In genomic region chr7:64610997-64611396, GRCh38 we compare ENCODE assay signal across 36 cellular contexts.
"Had no signal": no experiment of that assay in that cellular context is flagged by ENCODE, and none has a peak within 500 bp of the region (broad histone marks: within the 10 kb centered on the region; RNA-seq: fewer than 3 reads in every experiment).

No MANE protein-coding gene starts in this region.

- H3K27ac Mint-ChIP-seq: activated CD4-positive, alpha-beta memory T cell treated with anti-CD3 and anti-CD28 coated beads, Interleukin-2, amount 10 ng/mL, durations not matched to agents 7 days and 5 days; activated CD4-positive, alpha-beta T cell treated with anti-CD3 and anti-CD28 coated beads for 36 hours; activated CD4-positive, alpha-beta T cell treated with anti-CD3 and anti-CD28 coated beads, Interleukin-2, amount 10 ng/mL, durations not matched to agents 7 days and 5 days; activated CD8-positive, alpha-beta memory T cell treated with anti-CD3 and anti-CD28 coated beads, Interleukin-2, amount 10 ng/mL, durations not matched to agents 7 days and 5 days; activated CD8-positive, alpha-beta T cell treated with anti-CD3 and anti-CD28 coated beads, Interleukin-2, amount 10 ng/mL, durations not matched to agents 7 days and 5 days; activated naive CD4-positive, alpha-beta T cell treated with anti-CD3 and anti-CD28 coated beads for 36 hours; activated naive CD4-positive, alpha-beta T cell treated with anti-CD3 and anti-CD28 coated beads, Interleukin-2, amount 50 U/mL, for 72 hours; activated naive CD8-positive, alpha-beta T cell treated with anti-CD3 and anti-CD28 coated beads for 36 hours; activated T-cell treated with anti-CD3 and anti-CD28 coated beads, Interleukin-2, amount 50 U/mL, for 24 hours; brain; T-helper 1 cell treated with Interleukin-12 subunit alpha and Interleukin-12 subunit beta and Interleukin-4 antibody, amounts not matched to agents 30 μg/mL and 1 μg/mL, for 36 hours; T-helper 2 cell treated with Interferon-gamma antibody and Interleukin-4, amounts not matched to agents 5 μg/mL and 100 μg/mL, for 36 hours; WTC11 had no signal

- H3K4me3 Mint-ChIP-seq: activated CD4-positive, alpha-beta memory T cell treated with anti-CD3 and anti-CD28 coated beads, Interleukin-2, amount 10 ng/mL, durations not matched to agents 7 days and 5 days; activated CD4-positive, alpha-beta T cell treated with anti-CD3 and anti-CD28 coated beads for 36 hours; activated CD4-positive, alpha-beta T cell treated with anti-CD3 and anti-CD28 coated beads, Interleukin-2, amount 10 ng/mL, durations not matched to agents 7 days and 5 days; activated CD8-positive, alpha-beta memory T cell treated with anti-CD3 and anti-CD28 coated beads, Interleukin-2, amount 10 ng/mL, durations not matched to agents 7 days and 5 days; activated CD8-positive, alpha-beta T cell treated with anti-CD3 and anti-CD28 coated beads, Interleukin-2, amount 10 ng/mL, durations not matched to agents 7 days and 5 days; activated naive CD4-positive, alpha-beta T cell treated with anti-CD3 and anti-CD28 coated beads for 36 hours; activated naive CD8-positive, alpha-beta T cell treated with anti-CD3 and anti-CD28 coated beads for 36 hours; activated T-cell treated with anti-CD3 and anti-CD28 coated beads, Interleukin-2, amount 50 U/mL, for 24 hours; brain; central memory CD8-positive, alpha-beta T cell; T-helper 1 cell treated with Interleukin-12 subunit alpha and Interleukin-12 subunit beta and Interleukin-4 antibody, amounts not matched to agents 30 μg/mL and 1 μg/mL, for 36 hours; T-helper 2 cell treated with Interferon-gamma antibody and Interleukin-4, amounts not matched to agents 5 μg/mL and 100 μg/mL, for 36 hours; WTC11 had no signal

- ATAC-seq: activated CD4-positive, alpha-beta T cell treated with anti-CD3 and anti-CD28 coated beads for 36 hours; activated CD4-positive, CD25-positive, alpha-beta regulatory T cell treated with anti-CD3 and anti-CD28 coated beads, Interleukin-2, amount 50 U/mL, for 24 hours; activated CD8-positive, alpha-beta memory T cell treated with anti-CD3 and anti-CD28 coated beads, Interleukin-2, amount 10 ng/mL, durations not matched to agents 7 days and 5 days; activated CD8-positive, alpha-beta T cell treated with anti-CD3 and anti-CD28 coated beads, Interleukin-2, amount 10 ng/mL, durations not matched to agents 7 days and 5 days; activated naive CD4-positive, alpha-beta T cell treated with anti-CD3 and anti-CD28 coated beads, Interleukin-2, amount 50 U/mL, for 72 hours; WTC11 had no signal

- H3K9me3 ChIP-seq: ascending aorta had no signal

- H3K4me1 ChIP-seq: ascending aorta had no signal

- H3K9me3 Mint-ChIP-seq: activated naive CD4-positive, alpha-beta T cell treated with anti-CD3 and anti-CD28 coated beads for 36 hours; activated naive CD4-positive, alpha-beta T cell treated with anti-CD3 and anti-CD28 coated beads, Interleukin-2, amount 50 U/mL, for 72 hours; activated T-cell treated with anti-CD3 and anti-CD28 coated beads, Interleukin-2, amount 50 U/mL, for 24 hours; central memory CD8-positive, alpha-beta T cell had no signal

- H3K27me3 ChIP-seq: ascending aorta, cardiac muscle cell had no signal

- H3K4me1 Mint-ChIP-seq: activated CD4-positive, alpha-beta memory T cell treated with anti-CD3 and anti-CD28 coated beads, Interleukin-2, amount 10 ng/mL, durations not matched to agents 7 days and 5 days; activated CD4-positive, alpha-beta T cell treated with anti-CD3 and anti-CD28 coated beads for 36 hours; activated CD4-positive, alpha-beta T cell treated with anti-CD3 and anti-CD28 coated beads, Interleukin-2, amount 10 ng/mL, durations not matched to agents 7 days and 5 days; activated CD8-positive, alpha-beta memory T cell treated with anti-CD3 and anti-CD28 coated beads, Interleukin-2, amount 10 ng/mL, durations not matched to agents 7 days and 5 days; activated naive CD8-positive, alpha-beta T cell treated with anti-CD3 and anti-CD28 coated beads for 36 hours; brain; central memory CD8-positive, alpha-beta T cell; WTC11 had no signal

- H3K27ac ChIP-seq: ascending aorta, cardiac muscle cell, WERI-Rb-1 had no signal

- H3K36me3 ChIP-seq: ascending aorta, cardiac muscle cell, WERI-Rb-1 had no signal

- H3K27me3 Mint-ChIP-seq: activated CD4-positive, alpha-beta memory T cell treated with anti-CD3 and anti-CD28 coated beads, Interleukin-2, amount 10 ng/mL, durations not matched to agents 7 days and 5 days; activated CD4-positive, alpha-beta T cell treated with anti-CD3 and anti-CD28 coated beads for 36 hours; activated CD4-positive, alpha-beta T cell treated with anti-CD3 and anti-CD28 coated beads, Interleukin-2, amount 10 ng/mL, durations not matched to agents 7 days and 5 days; activated CD8-positive, alpha-beta memory T cell treated with anti-CD3 and anti-CD28 coated beads, Interleukin-2, amount 10 ng/mL, durations not matched to agents 7 days and 5 days; activated naive CD8-positive, alpha-beta T cell treated with anti-CD3 and anti-CD28 coated beads for 36 hours; activated T-cell treated with anti-CD3 and anti-CD28 coated beads, Interleukin-2, amount 50 U/mL, for 24 hours; central memory CD8-positive, alpha-beta T cell had no signal

- H3K4me3 ChIP-seq: ascending aorta, cardiac muscle cell had no signal

- FAIRE-seq: bronchial epithelial cell had no signal

- H3K36me3 Mint-ChIP-seq: activated CD8-positive, alpha-beta memory T cell treated with anti-CD3 and anti-CD28 coated beads, Interleukin-2, amount 10 ng/mL, durations not matched to agents 7 days and 5 days; activated naive CD4-positive, alpha-beta T cell treated with anti-CD3 and anti-CD28 coated beads, Interleukin-2, amount 50 U/mL, for 72 hours; activated naive CD8-positive, alpha-beta T cell treated with anti-CD3 and anti-CD28 coated beads for 36 hours; brain had no signal

- DNase-seq: activated CD4-positive, alpha-beta memory T cell treated with anti-CD3 and anti-CD28 coated beads, Interleukin-2, amount 10 ng/mL, durations not matched to agents 7 days and 5 days; activated CD4-positive, alpha-beta T cell treated with anti-CD3 and anti-CD28 coated beads for 1 hour; activated CD4-positive, alpha-beta T cell treated with anti-CD3 and anti-CD28 coated beads for 36 hours; activated CD4-positive, alpha-beta T cell treated with anti-CD3 and anti-CD28 coated beads for 48 hours; activated CD4-positive, alpha-beta T cell treated with anti-CD3 and anti-CD28 coated beads, Interleukin-2, amount 10 ng/mL, durations not matched to agents 7 days and 5 days; activated CD4-positive, alpha-beta T cell treated with anti-CD3 and anti-CD28 coated beads, Interleukin-2, amount 50 U/mL, for 48 hours; activated CD4-positive, CD25-positive, alpha-beta regulatory T cell; activated CD8-positive, alpha-beta memory T cell treated with anti-CD3 and anti-CD28 coated beads for 24 hours; activated CD8-positive, alpha-beta memory T cell treated with anti-CD3 and anti-CD28 coated beads, Interleukin-2, amount 10 ng/mL, durations not matched to agents 7 days and 5 days; activated CD8-positive, alpha-beta memory T cell treated with anti-CD3 and anti-CD28 coated beads, Interleukin-2, amount 50 U/mL, for 48 hours; activated CD8-positive, alpha-beta T cell treated with anti-CD3 and anti-CD28 coated beads, Interleukin-2, amount 10 ng/mL, durations not matched to agents 7 days and 5 days; activated effector memory CD4-positive, alpha-beta T cell treated with anti-CD3 and anti-CD28 coated beads, Interleukin-2, amount 50 U/mL, for 16 hours; activated gamma-delta T cell treated with Interleukin-2 at 50 U/mL for 16 hours; activated naive CD4-positive, alpha-beta T cell; activated naive CD4-positive, alpha-beta T cell treated with anti-CD3 and anti-CD28 coated beads for 36 hours; activated naive CD4-positive, alpha-beta T cell treated with anti-CD3 and anti-CD28 coated beads, Interleukin-2, amount 50 U/mL, for 16 hours; activated naive CD8-positive, alpha-beta T cell treated with anti-CD3 and anti-CD28 coated beads for 36 hours; activated T-cell treated with anti-CD3 and anti-CD28 coated beads, Interleukin-2, amount 50 U/mL, for 24 hours; activated T-cell treated with anti-CD3 and anti-CD28 coated beads, Interleukin-2, amount 50 U/mL, for 48 hours; amygdala; anterior cingulate cortex; caudate nucleus; cerebellar nuclear complex; T-helper 1 cell; T-helper 9 cell; WERI-Rb-1 had no signal
